ENCODE assay signal across 8 cellular contexts in the genomic region with DNA sequence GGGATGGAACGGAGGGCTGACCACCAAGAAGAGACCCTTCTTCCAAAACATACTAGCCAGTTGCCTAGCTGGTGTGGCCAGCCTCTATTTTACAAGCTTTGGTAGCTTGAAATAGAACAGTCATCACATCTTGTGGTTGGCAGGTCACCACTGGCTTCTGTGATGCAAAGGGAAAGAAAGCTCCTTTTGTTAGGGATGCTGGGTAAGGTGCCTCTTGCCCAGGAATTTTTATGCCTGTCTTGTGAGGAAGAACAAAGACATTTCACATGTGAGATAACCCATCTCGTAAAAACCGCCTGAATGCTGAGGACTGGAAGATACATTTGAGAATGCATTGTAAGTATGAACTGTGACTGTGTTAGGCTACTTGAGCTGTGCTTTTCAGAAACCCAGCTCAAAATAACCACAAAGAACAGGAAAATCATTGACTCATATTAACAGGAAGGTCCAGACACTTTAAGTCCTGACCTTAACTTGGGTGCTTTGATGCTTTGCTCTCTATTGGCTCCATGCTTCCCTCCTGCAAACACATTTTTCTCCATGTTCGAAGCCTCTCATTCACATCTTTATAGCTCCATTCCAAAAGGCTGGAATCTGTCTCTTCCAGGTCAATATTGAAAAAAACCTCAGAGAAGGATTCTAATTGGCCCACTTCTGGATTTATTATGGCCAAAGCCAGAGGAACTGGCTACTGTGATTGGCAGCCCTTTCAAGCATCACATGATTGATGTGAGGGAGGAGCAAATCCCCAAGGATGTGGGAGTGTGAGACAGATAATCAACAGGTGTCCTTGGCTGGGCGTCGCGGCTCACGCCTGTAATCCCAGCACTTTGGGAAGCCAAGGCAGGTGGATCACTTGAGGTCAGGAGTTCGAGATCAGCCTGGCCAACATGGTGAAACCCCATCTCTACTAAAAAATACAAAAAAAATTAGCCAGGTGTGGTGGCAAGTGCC. TPM values are rescaled to one million over a fixed set of nuclear protein-coding genes. Genes with fewer than 3 reads are reported as not detected.
DNase-seq lines count a peak whose midpoint lies in the region; ATAC-seq lines count a peak whose summit lies in the region.

No MANE protein-coding gene starts in this region.

- peaks cover 62% of the 10 kb centered on the region for H3K4me1 Mint-ChIP-seq in stimulated activated naive CD8-positive, alpha-beta T cell treated with anti-CD3 and anti-CD28 coated beads, Interleukin-15, Interleukin-2, amounts not matched to agents 100 ng/mL and 50 ng/mL, for 24 hours (ENCODE audit: low read depth)
- H3K4me1 Mint-ChIP-seq in activated T-helper 2 cell treated with anti-CD3 and anti-CD28 coated beads, Interferon-gamma antibody, Interleukin-2, Interleukin-4, amounts not matched to agents 10 μg/mL and 5 μg/mL and 100 μg/mL, durations not matched to agents 14 hours and 24 hours and 36 hours (ENCODE audit: low read depth): peaks cover 72% of the 10 kb centered on the region

- H3K4me3 Mint-ChIP-seq in stimulated activated naive CD8-positive, alpha-beta T cell treated with anti-CD3 and anti-CD28 coated beads, Interleukin-15, Interleukin-2, amounts not matched to agents 100 ng/mL and 50 ng/mL, for 24 hours: no peak overlapping the region
- no peak overlapping the region for H3K4me3 Mint-ChIP-seq in activated T-helper 2 cell treated with anti-CD3 and anti-CD28 coated beads, Interferon-gamma antibody, Interleukin-2, Interleukin-4, amounts not matched to agents 10 μg/mL and 5 μg/mL and 100 μg/mL, durations not matched to agents 14 hours and 24 hours and 36 hours (ENCODE audit: low read depth)

- H3K27me3 ChIP-seq in layer of hippocampus (ENCODE audit: control insufficient read depth, insufficient read depth, low read length): no peaks in the 10 kb centered on the region

- H3K9me3 Mint-ChIP-seq in stimulated activated naive CD8-positive, alpha-beta T cell treated with anti-CD3 and anti-CD28 coated beads, Interleukin-15, Interleukin-2, amounts not matched to agents 100 ng/mL and 50 ng/mL, for 24 hours: no peaks in the 10 kb centered on the region
- no peaks in the 10 kb centered on the region for H3K9me3 Mint-ChIP-seq in activated T-helper 2 cell treated with anti-CD3 and anti-CD28 coated beads, Interferon-gamma antibody, Interleukin-2, Interleukin-4, amounts not matched to agents 10 μg/mL and 5 μg/mL and 100 μg/mL, durations not matched to agents 14 hours and 24 hours and 36 hours

- H3K27ac Mint-ChIP-seq in stimulated activated naive CD8-positive, alpha-beta T cell treated with anti-CD3 and anti-CD28 coated beads, Interleukin-15, Interleukin-2, amounts not matched to agents 100 ng/mL and 50 ng/mL, for 24 hours: peak overlapping the region; percentile 86
- H3K27ac Mint-ChIP-seq in activated T-helper 2 cell treated with anti-CD3 and anti-CD28 coated beads, Interferon-gamma antibody, Interleukin-2, Interleukin-4, amounts not matched to agents 10 μg/mL and 5 μg/mL and 100 μg/mL, durations not matched to agents 14 hours and 24 hours and 36 hours: peak overlapping the region; percentile 85

- H3K27ac ChIP-seq in layer of hippocampus (ENCODE audit: low read depth, low read length): peak overlapping the region; percentile 52

- H3K27me3 Mint-ChIP-seq in stimulated activated naive CD8-positive, alpha-beta T cell treated with anti-CD3 and anti-CD28 coated beads, Interleukin-15, Interleukin-2, amounts not matched to agents 100 ng/mL and 50 ng/mL, for 24 hours: no peaks in the 10 kb centered on the region
- H3K27me3 Mint-ChIP-seq in activated T-helper 2 cell treated with anti-CD3 and anti-CD28 coated beads, Interferon-gamma antibody, Interleukin-2, Interleukin-4, amounts not matched to agents 10 μg/mL and 5 μg/mL and 100 μg/mL, durations not matched to agents 14 hours and 24 hours and 36 hours (ENCODE audit: low read depth): no peaks in the 10 kb centered on the region

- no peak for DNase-seq in stimulated activated naive CD8-positive, alpha-beta T cell treated with anti-CD3 and anti-CD28 coated beads, Interleukin-15, Interleukin-2, amounts not matched to agents 100 U/mL and 50 U/mL, for 24 hours
- DNase-seq in activated T-helper 2 cell treated with anti-CD3 and anti-CD28 coated beads, Interferon-gamma antibody, Interleukin-2, Interleukin-4, amounts not matched to agents 10 μg/mL and 5 μg/mL and 100 μg/mL, durations not matched to agents 14 hours and 24 hours and 36 hours (ENCODE audit: low spot score): no peak
- no peak for DNase-seq in amniotic stem cell (lab: John Stamatoyannopoulos, UW)
- no peak for DNase-seq in AG08396 (ENCODE audit: low spot score)

- intact Hi-C loops in activated T-helper 2 cell treated with anti-CD3 and anti-CD28 coated beads, Interferon-gamma antibody, Interleukin-2, Interleukin-4, amounts not matched to agents 10 μg/mL and 5 μg/mL and 100 μg/mL, durations not matched to agents 14 hours and 24 hours and 36 hours (cut with micrococcal nuclease): loop anchor here (1.0 kb wide), 1 partner anchor 10 kb away; no protein-coding TSS in a partner anchor

- no peak for ATAC-seq in stimulated activated naive CD8-positive, alpha-beta T cell treated with anti-CD3 and anti-CD28 coated beads, Interleukin-15, Interleukin-2, amounts not matched to agents 100 U/mL and 50 U/mL, for 24 hours
- ATAC-seq in HG02623 (IDR thresholded peaks at IDR 0.05; ENCODE audit: unreplicated experiment): no peak
- no peak for ATAC-seq in HG03571 (IDR thresholded peaks at IDR 0.05; ENCODE audit: unreplicated experiment)

- peaks cover 33% of the 10 kb centered on the region for H3K36me3 Mint-ChIP-seq in stimulated activated naive CD8-positive, alpha-beta T cell treated with anti-CD3 and anti-CD28 coated beads, Interleukin-15, Interleukin-2, amounts not matched to agents 100 ng/mL and 50 ng/mL, for 24 hours (ENCODE audit: low read depth)
- peaks cover 88% of the 10 kb centered on the region for H3K36me3 Mint-ChIP-seq in activated T-helper 2 cell treated with anti-CD3 and anti-CD28 coated beads, Interferon-gamma antibody, Interleukin-2, Interleukin-4, amounts not matched to agents 10 μg/mL and 5 μg/mL and 100 μg/mL, durations not matched to agents 14 hours and 24 hours and 36 hours (ENCODE audit: low read depth)

RNA-seq across cellular contexts. Expression of gene MICAL2, which starts 53.9 kb away (rescaled TPM):
- total RNA-seq in activated T-helper 2 cell treated with anti-CD3 and anti-CD28 coated beads, Interferon-gamma antibody, Interleukin-2, Interleukin-4, amounts not matched to agents 10 μg/mL and 5 μg/mL and 100 μg/mL, durations not matched to agents 14 hours and 24 hours and 36 hours: 736 TPM in 2 replicates
